In genomic region chr16:1567988-1568387, GRCh38 we compare ENCODE assay signal across 37 cellular contexts.
"Had no signal": no experiment of that assay in that cellular context is flagged by ENCODE, and none has a peak within 500 bp of the region (broad histone marks: within the 10 kb centered on the region; RNA-seq: fewer than 3 reads in every experiment).

No MANE protein-coding gene starts in this region.

- H3K4me3 Mint-ChIP-seq: activated CD4-positive, alpha-beta memory T cell treated with anti-CD3 and anti-CD28 coated beads, Interleukin-2, amount 10 ng/mL, durations not matched to agents 7 days and 5 days; activated CD4-positive, alpha-beta T cell treated with anti-CD3 and anti-CD28 coated beads for 36 hours; activated CD4-positive, alpha-beta T cell treated with anti-CD3 and anti-CD28 coated beads, Interleukin-2, amount 10 ng/mL, durations not matched to agents 7 days and 5 days; activated CD8-positive, alpha-beta memory T cell treated with anti-CD3 and anti-CD28 coated beads, Interleukin-2, amount 10 ng/mL, durations not matched to agents 7 days and 5 days; activated CD8-positive, alpha-beta T cell treated with anti-CD3 and anti-CD28 coated beads, Interleukin-2, amount 10 ng/mL, durations not matched to agents 7 days and 5 days; activated naive CD4-positive, alpha-beta T cell treated with anti-CD3 and anti-CD28 coated beads, Interleukin-2, amount 10 ng/mL, durations not matched to agents 7 days and 5 days; activated naive CD4-positive, alpha-beta T cell treated with anti-CD3 and anti-CD28 coated beads, Interleukin-2, amount 50 U/mL, for 24 hours; activated naive CD8-positive, alpha-beta T cell; activated naive CD8-positive, alpha-beta T cell treated with anti-CD3 and anti-CD28 coated beads, Interleukin-2, amount 10 ng/mL, durations not matched to agents 7 days and 5 days; activated naive CD8-positive, alpha-beta T cell treated with anti-CD3 and anti-CD28 coated beads, Interleukin-2, amount 50 U/mL, for 24 hours; activated T-cell treated with anti-CD3 and anti-CD28 coated beads, Interleukin-2, amount 50 U/mL, for 24 hours; brain; central memory CD8-positive, alpha-beta T cell; T-helper 1 cell treated with Interleukin-12 subunit alpha and Interleukin-12 subunit beta and Interleukin-4 antibody, amounts not matched to agents 30 μg/mL and 1 μg/mL, for 36 hours; T-helper 2 cell treated with Interferon-gamma antibody and Interleukin-4, amounts not matched to agents 5 μg/mL and 100 μg/mL, for 36 hours had no signal

- ATAC-seq: activated CD4-positive, alpha-beta T cell treated with anti-CD3 and anti-CD28 coated beads for 36 hours; activated CD4-positive, CD25-positive, alpha-beta regulatory T cell treated with anti-CD3 and anti-CD28 coated beads, Interleukin-2, amount 50 U/mL, for 24 hours; activated CD8-positive, alpha-beta memory T cell treated with anti-CD3 and anti-CD28 coated beads, Interleukin-2, amount 10 ng/mL, durations not matched to agents 7 days and 5 days; activated CD8-positive, alpha-beta T cell treated with anti-CD3 and anti-CD28 coated beads, Interleukin-2, amount 10 ng/mL, durations not matched to agents 7 days and 5 days; activated naive CD8-positive, alpha-beta T cell treated with anti-CD3 and anti-CD28 coated beads, Interleukin-2, amount 50 U/mL, for 24 hours had no signal

- H3K27ac ChIP-seq: ascending aorta, cardiac muscle cell, VCaP had no signal

- DNase-seq: activated CD4-positive, alpha-beta memory T cell treated with anti-CD3 and anti-CD28 coated beads, Interleukin-2, amount 10 ng/mL, durations not matched to agents 7 days and 5 days; activated CD4-positive, alpha-beta T cell treated with anti-CD3 and anti-CD28 coated beads for 1 hour; activated CD4-positive, alpha-beta T cell treated with anti-CD3 and anti-CD28 coated beads for 36 hours; activated CD4-positive, alpha-beta T cell treated with anti-CD3 and anti-CD28 coated beads for 48 hours; activated CD4-positive, alpha-beta T cell treated with anti-CD3 and anti-CD28 coated beads, Interleukin-2, amount 10 ng/mL, durations not matched to agents 7 days and 5 days; activated CD4-positive, alpha-beta T cell treated with anti-CD3 and anti-CD28 coated beads, Interleukin-2, amount 50 U/mL, for 48 hours; activated CD4-positive, CD25-positive, alpha-beta regulatory T cell; activated CD8-positive, alpha-beta memory T cell treated with anti-CD3 and anti-CD28 coated beads for 24 hours; activated CD8-positive, alpha-beta memory T cell treated with anti-CD3 and anti-CD28 coated beads, Interleukin-2, amount 10 ng/mL, durations not matched to agents 7 days and 5 days; activated CD8-positive, alpha-beta memory T cell treated with anti-CD3 and anti-CD28 coated beads, Interleukin-2, amount 50 U/mL, for 48 hours; activated CD8-positive, alpha-beta T cell treated with anti-CD3 and anti-CD28 coated beads, Interleukin-2, amount 10 ng/mL, durations not matched to agents 7 days and 5 days; activated effector memory CD4-positive, alpha-beta T cell treated with Interleukin-2 at 50 U/mL for 16 hours; activated gamma-delta T cell; activated naive CD4-positive, alpha-beta T cell treated with anti-CD3 and anti-CD28 coated beads, Interleukin-2, amount 10 ng/mL, durations not matched to agents 7 days and 5 days; activated naive CD4-positive, alpha-beta T cell treated with Interleukin-2 at 50 U/mL for 16 hours; activated naive CD8-positive, alpha-beta T cell treated with anti-CD3 and anti-CD28 coated beads, Interleukin-2, amount 10 ng/mL, durations not matched to agents 7 days and 5 days; activated naive CD8-positive, alpha-beta T cell treated with anti-CD3 and anti-CD28 coated beads, Interleukin-2, amount 50 U/mL, for 24 hours; activated T-cell treated with anti-CD3 and anti-CD28 coated beads, Interleukin-2, amount 50 U/mL, for 24 hours; activated T-cell treated with anti-CD3 and anti-CD28 coated beads, Interleukin-2, amount 50 U/mL, for 48 hours; amygdala; anterior cingulate cortex; caudate nucleus; cerebellar nuclear complex; T-helper 1 cell; T-helper 2 cell; T-helper 9 cell had no signal

- H3K9me3 ChIP-seq: ascending aorta had no signal

- H3K36me3 Mint-ChIP-seq: activated CD8-positive, alpha-beta memory T cell treated with anti-CD3 and anti-CD28 coated beads, Interleukin-2, amount 10 ng/mL, durations not matched to agents 7 days and 5 days; activated naive CD4-positive, alpha-beta T cell treated with anti-CD3 and anti-CD28 coated beads, Interleukin-2, amount 10 ng/mL, durations not matched to agents 7 days and 5 days; activated naive CD4-positive, alpha-beta T cell treated with anti-CD3 and anti-CD28 coated beads, Interleukin-2, amount 50 U/mL, for 24 hours; activated naive CD8-positive, alpha-beta T cell; activated naive CD8-positive, alpha-beta T cell treated with anti-CD3 and anti-CD28 coated beads, Interleukin-2, amount 10 ng/mL, durations not matched to agents 7 days and 5 days had no signal

- H3K27me3 Mint-ChIP-seq: activated CD4-positive, alpha-beta memory T cell treated with anti-CD3 and anti-CD28 coated beads, Interleukin-2, amount 10 ng/mL, durations not matched to agents 7 days and 5 days; activated CD4-positive, alpha-beta T cell treated with anti-CD3 and anti-CD28 coated beads for 36 hours; activated CD4-positive, alpha-beta T cell treated with anti-CD3 and anti-CD28 coated beads, Interleukin-2, amount 10 ng/mL, durations not matched to agents 7 days and 5 days; activated CD8-positive, alpha-beta memory T cell treated with anti-CD3 and anti-CD28 coated beads, Interleukin-2, amount 10 ng/mL, durations not matched to agents 7 days and 5 days; activated naive CD4-positive, alpha-beta T cell treated with anti-CD3 and anti-CD28 coated beads, Interleukin-2, amount 50 U/mL, for 24 hours; activated naive CD8-positive, alpha-beta T cell; activated naive CD8-positive, alpha-beta T cell treated with anti-CD3 and anti-CD28 coated beads, Interleukin-2, amount 10 ng/mL, durations not matched to agents 7 days and 5 days; activated naive CD8-positive, alpha-beta T cell treated with anti-CD3 and anti-CD28 coated beads, Interleukin-2, amount 50 U/mL, for 24 hours; activated T-cell treated with anti-CD3 and anti-CD28 coated beads, Interleukin-2, amount 50 U/mL, for 24 hours; brain; central memory CD8-positive, alpha-beta T cell had no signal

- H3K27ac Mint-ChIP-seq: activated CD4-positive, alpha-beta memory T cell treated with anti-CD3 and anti-CD28 coated beads, Interleukin-2, amount 10 ng/mL, durations not matched to agents 7 days and 5 days; activated CD4-positive, alpha-beta T cell treated with anti-CD3 and anti-CD28 coated beads for 36 hours; activated CD4-positive, alpha-beta T cell treated with anti-CD3 and anti-CD28 coated beads, Interleukin-2, amount 10 ng/mL, durations not matched to agents 7 days and 5 days; activated CD8-positive, alpha-beta memory T cell treated with anti-CD3 and anti-CD28 coated beads, Interleukin-2, amount 10 ng/mL, durations not matched to agents 7 days and 5 days; activated CD8-positive, alpha-beta T cell treated with anti-CD3 and anti-CD28 coated beads, Interleukin-2, amount 10 ng/mL, durations not matched to agents 7 days and 5 days; activated naive CD4-positive, alpha-beta T cell treated with anti-CD3 and anti-CD28 coated beads, Interleukin-2, amount 50 U/mL, for 24 hours; activated naive CD8-positive, alpha-beta T cell; activated naive CD8-positive, alpha-beta T cell treated with anti-CD3 and anti-CD28 coated beads, Interleukin-2, amount 50 U/mL, for 24 hours; activated T-cell treated with anti-CD3 and anti-CD28 coated beads, Interleukin-2, amount 50 U/mL, for 24 hours; activated T-helper 2 cell treated with anti-CD3 and anti-CD28 coated beads, Interferon-gamma antibody, Interleukin-2, Interleukin-4, amounts not matched to agents 10 μg/mL and 5 μg/mL and 100 μg/mL, durations not matched to agents 14 hours and 24 hours and 36 hours; brain; T-helper 1 cell treated with Interleukin-12 subunit alpha and Interleukin-12 subunit beta and Interleukin-4 antibody, amounts not matched to agents 30 μg/mL and 1 μg/mL, for 36 hours; T-helper 2 cell treated with Interferon-gamma antibody and Interleukin-4, amounts not matched to agents 5 μg/mL and 100 μg/mL, for 36 hours had no signal

- H3K27me3 ChIP-seq: ascending aorta, cardiac muscle cell had no signal

- H3K4me3 ChIP-seq: ascending aorta, cardiac muscle cell had no signal

- H3K4me1 Mint-ChIP-seq: activated CD4-positive, alpha-beta T cell treated with anti-CD3 and anti-CD28 coated beads, Interleukin-2, amount 10 ng/mL, durations not matched to agents 7 days and 5 days; activated naive CD4-positive, alpha-beta T cell treated with anti-CD3 and anti-CD28 coated beads, Interleukin-2, amount 10 ng/mL, durations not matched to agents 7 days and 5 days; activated naive CD8-positive, alpha-beta T cell treated with anti-CD3 and anti-CD28 coated beads, Interleukin-2, amount 50 U/mL, for 24 hours; brain; central memory CD8-positive, alpha-beta T cell had no signal

- H3K4me1 ChIP-seq: ascending aorta had no signal

- H3K9me3 Mint-ChIP-seq: activated CD4-positive, alpha-beta memory T cell treated with anti-CD3 and anti-CD28 coated beads, Interleukin-2, amount 10 ng/mL, durations not matched to agents 7 days and 5 days; activated CD4-positive, alpha-beta T cell treated with anti-CD3 and anti-CD28 coated beads, Interleukin-2, amount 10 ng/mL, durations not matched to agents 7 days and 5 days; activated naive CD4-positive, alpha-beta T cell treated with anti-CD3 and anti-CD28 coated beads, Interleukin-2, amount 10 ng/mL, durations not matched to agents 7 days and 5 days; activated naive CD4-positive, alpha-beta T cell treated with anti-CD3 and anti-CD28 coated beads, Interleukin-2, amount 50 U/mL, for 24 hours; activated naive CD8-positive, alpha-beta T cell treated with anti-CD3 and anti-CD28 coated beads, Interleukin-2, amount 10 ng/mL, durations not matched to agents 7 days and 5 days; activated naive CD8-positive, alpha-beta T cell treated with anti-CD3 and anti-CD28 coated beads, Interleukin-2, amount 50 U/mL, for 24 hours; activated T-cell treated with anti-CD3 and anti-CD28 coated beads, Interleukin-2, amount 50 U/mL, for 24 hours; activated T-helper 2 cell treated with anti-CD3 and anti-CD28 coated beads, Interferon-gamma antibody, Interleukin-2, Interleukin-4, amounts not matched to agents 10 μg/mL and 5 μg/mL and 100 μg/mL, durations not matched to agents 14 hours and 24 hours and 36 hours; brain; central memory CD8-positive, alpha-beta T cell; T-helper 1 cell treated with Interleukin-12 subunit alpha and Interleukin-12 subunit beta and Interleukin-4 antibody, amounts not matched to agents 30 μg/mL and 1 μg/mL, for 36 hours; T-helper 2 cell treated with Interferon-gamma antibody and Interleukin-4, amounts not matched to agents 5 μg/mL and 100 μg/mL, for 36 hours had no signal
